In genomic region chr3:11161666-11162065, GRCh38 we compare ENCODE assay signal across 22 cellular contexts. TPM values are rescaled to one million over a fixed set of nuclear protein-coding genes. Genes with fewer than 3 reads are reported as not detected.
"Had no signal": no experiment of that assay in that cellular context is flagged by ENCODE, and none has a peak within 500 bp of the region (broad histone marks: within the 10 kb centered on the region; RNA-seq: fewer than 3 reads in every experiment).

No MANE protein-coding gene starts in this region.

- ATAC-seq: activated naive CD4-positive, alpha-beta T cell treated with anti-CD3 and anti-CD28 coated beads, Interleukin-2, amount 50 U/mL, for 72 hours; left lung; naive thymus-derived CD8-positive, alpha-beta T cell had no signal

- H2AFZ ChIP-seq: hepatocyte had no signal

- H3K4me3 Mint-ChIP-seq: activated CD4-positive, alpha-beta T cell treated with anti-CD3 and anti-CD28 coated beads, Interleukin-2, amount 10 ng/mL, durations not matched to agents 7 days and 5 days; naive thymus-derived CD8-positive, alpha-beta T cell had no signal

- H3K9me3 ChIP-seq: adrenal gland, ascending aorta, left lung, ovary, prostate gland, right atrium auricular region, thoracic aorta, upper lobe of left lung had no signal

- H3K4me2 ChIP-seq: hepatocyte had no signal

- H3K4me1 Mint-ChIP-seq: activated CD4-positive, alpha-beta T cell treated with anti-CD3 and anti-CD28 coated beads, Interleukin-2, amount 10 ng/mL, durations not matched to agents 7 days and 5 days; naive thymus-derived CD8-positive, alpha-beta T cell had no signal

- H3K36me3 ChIP-seq: adrenal gland, ascending aorta, left lung, ovary, prostate gland, right atrium auricular region, thoracic aorta, upper lobe of left lung had no signal

- DNase-seq: activated CD4-positive, alpha-beta T cell treated with anti-CD3 and anti-CD28 coated beads, Interleukin-2, amount 10 ng/mL, durations not matched to agents 7 days and 5 days; activated CD4-positive, CD25-positive, alpha-beta regulatory T cell treated with anti-CD3 and anti-CD28 coated beads, Interleukin-2, amount 50 U/mL, for 72 hours; activated gamma-delta T cell treated with Interleukin-2 at 50 U/mL for 16 hours; activated T-cell treated with anti-CD3 and anti-CD28 coated beads, Interleukin-2, amount 50 U/mL, for 1 hour; adrenal gland; cortex of kidney; foreskin melanocyte; glutamatergic neuron; kidney glomerular epithelial cell; left lung; naive thymus-derived CD8-positive, alpha-beta T cell; ovary; stimulated activated CD4-positive, alpha-beta T cell treated with anti-CD3 and anti-CD28 coated beads, Interleukin-4, amount 100 ng/mL, for 24 hours; stimulated activated naive CD4-positive, alpha-beta T cell treated with Interleukin-2 at 50 U/mL for 16 hours; upper lobe of left lung had no signal

- H3K4me1 ChIP-seq: prostate gland had no signal

- H3K27me3 ChIP-seq: adrenal gland, ascending aorta, ovary, right atrium auricular region, upper lobe of left lung had no signal

- H3K79me2 ChIP-seq: hepatocyte had no signal

- H3K9me3 Mint-ChIP-seq: activated CD4-positive, alpha-beta T cell treated with anti-CD3 and anti-CD28 coated beads, Interleukin-2, amount 10 ng/mL, durations not matched to agents 7 days and 5 days; activated naive CD4-positive, alpha-beta T cell treated with anti-CD3 and anti-CD28 coated beads, Interleukin-2, amount 50 U/mL, for 72 hours had no signal

- H3K27ac ChIP-seq: hepatocyte, left lung, ovary, prostate gland, right atrium auricular region, thoracic aorta, upper lobe of left lung, VCaP had no signal

- H3K36me3 Mint-ChIP-seq: activated naive CD4-positive, alpha-beta T cell treated with anti-CD3 and anti-CD28 coated beads, Interleukin-2, amount 50 U/mL, for 72 hours; naive thymus-derived CD8-positive, alpha-beta T cell had no signal

- H3K4me3 ChIP-seq: adrenal gland, ascending aorta, hepatocyte, left lung, ovary, prostate gland, right atrium auricular region, thoracic aorta, upper lobe of left lung had no signal

- H3K27ac Mint-ChIP-seq: activated CD4-positive, alpha-beta T cell treated with anti-CD3 and anti-CD28 coated beads, Interleukin-2, amount 10 ng/mL, durations not matched to agents 7 days and 5 days; naive thymus-derived CD8-positive, alpha-beta T cell had no signal

RNA-seq across cellular contexts. Expression of gene HRH1, which starts 7.4 kb away (rescaled TPM):
- total RNA-seq: naive thymus-derived CD8-positive, alpha-beta T cell had no signal
